22 cellular contexts compared by ENCODE assay signal in genomic region chr9:126906086-126906485, GRCh38.
"Had no signal": no experiment of that assay in that cellular context is flagged by ENCODE, and none has a peak within 500 bp of the region (broad histone marks: within the 10 kb centered on the region; RNA-seq: fewer than 3 reads in every experiment).

No MANE protein-coding gene starts in this region.

- ATAC-seq: activated CD4-positive, alpha-beta T cell treated with anti-CD3 and anti-CD28 coated beads for 36 hours; activated CD4-positive, CD25-positive, alpha-beta regulatory T cell treated with anti-CD3 and anti-CD28 coated beads, Interleukin-2, amount 50 U/mL, for 24 hours; activated CD8-positive, alpha-beta T cell treated with anti-CD3 and anti-CD28 coated beads, Interleukin-2, amount 10 ng/mL, durations not matched to agents 7 days and 5 days; activated naive CD8-positive, alpha-beta T cell treated with anti-CD3 and anti-CD28 coated beads, Interleukin-2, amount 50 U/mL, for 24 hours; Panc1 had no signal

- H3K27me3 ChIP-seq: brain microvascular endothelial cell, SJSA1 had no signal

- H3K9me3 ChIP-seq: SJSA1, SK-N-SH had no signal

- H3K36me3 ChIP-seq: brain microvascular endothelial cell, SJSA1 had no signal

- H3K4me3 ChIP-seq: SJSA1 had no signal

- H3K27ac ChIP-seq: brain microvascular endothelial cell, SJSA1 had no signal

- DNase-seq: activated CD4-positive, alpha-beta T cell treated with anti-CD3 and anti-CD28 coated beads for 36 hours; activated CD4-positive, alpha-beta T cell treated with anti-CD3 and anti-CD28 coated beads, Interleukin-2, amount 10 ng/mL, durations not matched to agents 7 days and 5 days; activated CD4-positive, alpha-beta T cell treated with anti-CD3 and anti-CD28 coated beads, Interleukin-2, amount 50 U/mL, for 48 hours; activated CD8-positive, alpha-beta T cell treated with anti-CD3 and anti-CD28 coated beads, Interleukin-2, amount 10 ng/mL, durations not matched to agents 7 days and 5 days; activated naive CD4-positive, alpha-beta T cell treated with anti-CD3 and anti-CD28 coated beads, Interleukin-2, amount 10 ng/mL, durations not matched to agents 7 days and 5 days; activated naive CD8-positive, alpha-beta T cell treated with anti-CD3 and anti-CD28 coated beads, Interleukin-2, amount 50 U/mL, for 24 hours; activated T-cell treated with anti-CD3 and anti-CD28 coated beads, Interleukin-2, amount 50 U/mL, for 24 hours; amniotic stem cell; aorta; brain microvascular endothelial cell; cortex of kidney; NCI-H1092 treated with DMSO at 0.1 percent for 48 hours; NCI-H1417; NCI-H146; NCI-H1930; NCI-H2081 treated with DMSO at 0.1 percent for 48 hours; NCI-H510A; SHP77 treated with DMSO at 0.1 percent for 48 hours; SK-N-SH had no signal

- H3K4me1 ChIP-seq: SJSA1 had no signal
